ENCODE assay signal across 8 cellular contexts in genomic region chr22:41479671-41480396, GRCh38. TPM values are rescaled to one million over a fixed set of nuclear protein-coding genes. Genes with fewer than 3 reads are reported as not detected.
A peak's percentile ranks its signal among the peaks of the same experiment; 100 is the strongest.
DNase-seq lines count a peak whose midpoint lies in the region; FAIRE-seq and TF ChIP-seq lines count a peak whose summit lies in the region.

No MANE protein-coding gene starts in this region.

- no peak overlapping the region for H3K9ac ChIP-seq in smooth muscle cell (ENCODE audit: low read depth)

- H3K36me3 ChIP-seq in smooth muscle cell (ENCODE audit: low read depth) = no peaks in the 10 kb centered on the region
- no peaks in the 10 kb centered on the region for H3K36me3 ChIP-seq in prostate gland
- H3K36me3 ChIP-seq in testis (ENCODE audit: low read depth, missing control alignments) = no peaks in the 10 kb centered on the region

- 71% methylated on average over 6 of the region's 6 CpGs for WGBS in smooth muscle cell (ENCODE audit: low lambda C conversion rate)
- 76% methylated on average over 6 of the region's 6 CpGs for WGBS in prostate gland
- 77 to 78% methylated on average over 6 of the region's 6 CpGs for WGBS in testis, 2 donors

- H3K27ac ChIP-seq in smooth muscle cell (ENCODE audit: low read depth) = peak overlapping the region; percentile 28
- no peak overlapping the region for H3K27ac ChIP-seq in prostate gland
- no peak overlapping the region for H3K27ac ChIP-seq in testis

- no peak for DNase-seq in GM12892 (ENCODE audit: insufficient read length)
- DNase-seq in amniotic epithelial cell (ENCODE audit: low read depth) = peak; percentile 59
- DNase-seq in hippocampal formation (lab: John Stamatoyannopoulos, UW) = peak; percentile 65 to 85
- no peak for DNase-seq in smooth muscle cell (lab: John Stamatoyannopoulos, UW; ENCODE audit: unreplicated experiment)
- no peak for DNase-seq in central memory CD4-positive, alpha-beta T cell
- DNase-seq in stimulated activated CD4-positive, alpha-beta T cell treated with anti-CD3 and anti-CD28 coated beads, Interleukin-2, amount 100 ng/mL, for 24 hours = no peak
- DNase-seq in prostate gland (ENCODE audit: low spot score) = no peak
- no peak for DNase-seq in testis

- no peak overlapping the region for H2AFZ ChIP-seq in smooth muscle cell (ENCODE audit: low read depth)

- peaks cover 81% of the 10 kb centered on the region for H3K79me2 ChIP-seq in smooth muscle cell (ENCODE audit: low read depth)

- H3K9me3 ChIP-seq in smooth muscle cell (replicated peaks; ENCODE audit: low read depth) (no peaks in the 10 kb centered on the region), prostate gland (no peaks in the 10 kb centered on the region), testis (no peaks in the 10 kb centered on the region)

- TF ChIP-seq POLR2A in GM12892 (IDR thresholded peaks at IDR 0.05; ENCODE audit: low read depth, low read length) (no peak), prostate gland (IDR thresholded peaks at IDR 0.05) (no peak), testis (IDR thresholded peaks at IDR 0.05) (no peak)

- H3K27me3 ChIP-seq in smooth muscle cell (ENCODE audit: low read depth) (no peaks in the 10 kb centered on the region), prostate gland (replicated peaks; ENCODE audit: insufficient read depth) (no peaks in the 10 kb centered on the region), testis (no peaks in the 10 kb centered on the region)

- peaks cover 18% of the 10 kb centered on the region for H3F3A ChIP-seq in smooth muscle cell (ENCODE audit: low read depth)

- peaks cover 100% of the 10 kb centered on the region for H4K20me1 ChIP-seq in smooth muscle cell (ENCODE audit: low read depth)

- FAIRE-seq in GM12892 (lab: Jason Lieb, UNC) = peak; percentile 38

- intact Hi-C loops in prostate gland (cut with DNase I) = no loop called here
- intact Hi-C loops in testis (cut with DNase I; ENCODE audit: low total_unique reads) = no loop called here

- H3K4me3 ChIP-seq in smooth muscle cell = no peak overlapping the region
- H3K4me3 ChIP-seq in prostate gland = no peak overlapping the region
- no peak overlapping the region for H3K4me3 ChIP-seq in testis

- no peak for TF ChIP-seq CTCF in smooth muscle cell (IDR thresholded peaks at IDR 0.05; ENCODE audit: borderline replicate concordance, insufficient read depth, poor library complexity, severe bottlenecking)
- no peak for TF ChIP-seq CTCF in prostate gland (IDR thresholded peaks at IDR 0.05)
- no peak for TF ChIP-seq CTCF in testis (IDR thresholded peaks at IDR 0.05)

- H3K4me1 ChIP-seq in smooth muscle cell (ENCODE audit: low read depth) (peaks cover 32% of the 10 kb centered on the region), prostate gland (replicated peaks) (no peaks in the 10 kb centered on the region), testis (peaks cover 28% of the 10 kb centered on the region)

- H3K4me2 ChIP-seq in smooth muscle cell = no peak overlapping the region

RNA-seq across cellular contexts. Expression of gene ACO2, which starts 10.9 kb away (rescaled TPM):
- polyA plus RNA-seq in GM12892 (2012; ENCODE audit: missing spikeins) = 66.5 TPM
- total RNA-seq in smooth muscle cell (33.0 and 33.4 TPM in 2 replicates), prostate gland (100 to 1,000 TPM; 100 to 177 TPM), testis (100 to 1,000 TPM; 133 to 178 TPM)
- polyA plus RNA-seq in smooth muscle cell (72.1 and 85.5 TPM in 2 replicates), testis (ENCODE audit: insufficient read depth, low read depth, low replicate concordance) (113 TPM)

RNA-seq across cellular contexts. Expression of gene PHF5A, which starts 11.3 kb away (rescaled TPM):
- polyA plus RNA-seq in GM12892 (2012; ENCODE audit: missing spikeins) = 46.5 TPM
- total RNA-seq in smooth muscle cell (28.3 and 42.7 TPM in 2 replicates), prostate gland (10 to 100 TPM; 35.8 to 40.2 TPM), testis (10 to 100 TPM; 33.7 to 35.1 TPM)
- polyA plus RNA-seq in smooth muscle cell (19.4 and 24.2 TPM in 2 replicates), testis (ENCODE audit: insufficient read depth, low read depth, low replicate concordance) (42.8 TPM)

RNA-seq across cellular contexts. Expression of gene TOB2, which starts 33.2 kb away (rescaled TPM):
- polyA plus RNA-seq in GM12892 (2012; ENCODE audit: missing spikeins) = 7.9 TPM
- 17.9 and 19.7 TPM in 2 replicates for total RNA-seq in smooth muscle cell
- polyA plus RNA-seq in smooth muscle cell = 25.6 and 27.0 TPM in 2 replicates
- total RNA-seq in prostate gland = 10 to 100 TPM; 56.7 to 80.8 TPM
- total RNA-seq in testis = 10 to 100 TPM; 35.4 to 41.7 TPM
- 32.7 TPM for polyA plus RNA-seq in testis (ENCODE audit: insufficient read depth, low read depth, low replicate concordance)

Comparison
In these comparisons a context has a peak if more than half of its experiments do, and no peak if none do; other contexts are left out.
1. DNase-seq: peak in amniotic epithelial cell (single experiment) and hippocampal formation (2 of 2); none in GM12892 (single experiment), smooth muscle cell (single experiment), central memory CD4-positive, alpha-beta T cell (single experiment), stimulated activated CD4-positive, alpha-beta T cell treated with anti-CD3 and anti-CD28 coated beads, Interleukin-2, amount 100 ng/mL, for 24 hours (0 of 2), prostate gland (single experiment) and testis (single experiment).